ENCODE assay signal across 15 cellular contexts in genomic region chrX:19810809-19811208, GRCh38.
DNase-seq lines count a peak whose midpoint lies in the region; ATAC-seq and TF ChIP-seq lines count a peak whose summit lies in the region.
"Had no signal": no experiment of that assay in that cellular context is flagged by ENCODE, and none has a peak within 500 bp of the region (broad histone marks: within the 10 kb centered on the region; RNA-seq: fewer than 3 reads in every experiment).

No MANE protein-coding gene starts in this region.

- no peaks in the 10 kb centered on the region for H3K27me3 ChIP-seq in spleen (replicated peaks in 1 of 7)
- no peaks in the 10 kb centered on the region for H3K27me3 ChIP-seq in ovary
- no peaks in the 10 kb centered on the region for H3K27me3 ChIP-seq in adrenal gland

- H3K36me3 ChIP-seq in spleen: no peaks in the 10 kb centered on the region
- H3K36me3 ChIP-seq in ovary: no peaks in the 10 kb centered on the region
- no peaks in the 10 kb centered on the region for H3K36me3 ChIP-seq in adrenal gland (replicated peaks in 1 of 2)

- ATAC-seq in GM19452 (IDR thresholded peaks at IDR 0.05; ENCODE audit: unreplicated experiment): no peak
- ATAC-seq: WTC11 had no signal

- intact Hi-C loops in spleen (cut with DNase I; ENCODE audit: low total_unique reads): no loop called here
- intact Hi-C loops in ovary (cut with DNase I): no loop called here
- intact Hi-C loops in adrenal gland (cut with DNase I): no loop called here

- H3K4me3 ChIP-seq in fibroblast of mammary gland (ENCODE audit: control insufficient read depth, low read depth, low read length): no peak overlapping the region
- H3K4me3 ChIP-seq in spleen: no peak overlapping the region
- H3K4me3 ChIP-seq in ovary: no peak overlapping the region
- no peak overlapping the region for H3K4me3 ChIP-seq in adrenal gland

- TF ChIP-seq CTCF in fibroblast of mammary gland (conservative IDR thresholded peaks at IDR 0.05; ENCODE audit: control insufficient read depth, insufficient read depth, low read depth, low read length) (no peak), spleen (IDR thresholded peaks at IDR 0.05 in 8 of 11, conservative IDR thresholded peaks at IDR 0.05 in 3 of 11) (no peak), ovary (IDR thresholded peaks at IDR 0.05) (no peak), adrenal gland (IDR thresholded peaks at IDR 0.05) (no peak)

- H3K4me1 ChIP-seq in spleen (peaks cover 0 to 57% (median 22%) of the 10 kb centered on the region in 6 donors), ovary (ENCODE audit: insufficient read depth) (no peaks in the 10 kb centered on the region), adrenal gland (replicated peaks in 1 of 2) (no peaks in the 10 kb centered on the region)
- H3K4me1 ChIP-seq: parathyroid adenoma had no signal

- H3K27ac ChIP-seq in spleen (peak overlapping the region in 5 of 8 donors; percentile 9 to 70 (median 61)), ovary (no peak overlapping the region), adrenal gland (no peak overlapping the region)
- H3K27ac ChIP-seq: 22Rv1, parathyroid adenoma had no signal

- TF ChIP-seq EP300 in ovary (IDR thresholded peaks at IDR 0.05): no peak

- TF ChIP-seq POLR2A in spleen (IDR thresholded peaks at IDR 0.05) (no peak), ovary (IDR thresholded peaks at IDR 0.05) (no peak), adrenal gland (IDR thresholded peaks at IDR 0.05) (no peak)

- H3K9me3 ChIP-seq in spleen: no peaks in the 10 kb centered on the region
- no peaks in the 10 kb centered on the region for H3K9me3 ChIP-seq in ovary
- H3K9me3 ChIP-seq in adrenal gland (replicated peaks in 1 of 3): no peaks in the 10 kb centered on the region

- WGBS in spleen, 5 donors: 34 to 65% (median 48%) methylated on average over 5 of the region's 5 CpGs
- WGBS in ovary, 3 donors: 57 to 69% (median 62%) methylated on average over 5 of the region's 5 CpGs
- WGBS in adrenal gland, 4 donors: 49 to 61% (median 55%) methylated on average over 5 of the region's 5 CpGs

- DNase-seq in DMS 273 (lab: John Stamatoyannopoulos, UW; ENCODE audit: unreplicated experiment) (peak; percentile 27), DMS 273 treated with DMSO at 0.1 percent for 48 hours (lab: John Stamatoyannopoulos, UW) (no peak), RPMI7951 (ENCODE audit: low read depth) (peak; percentile 64), fibroblast of mammary gland (ENCODE audit: low read depth) (peak; percentile 75), spleen (no peak), ovary (no peak), adrenal gland (no peak)
- DNase-seq: activated gamma-delta T cell treated with Interleukin-2 at 50 U/mL for 16 hours, endodermal cell, kidney, NCI-H1105 had no signal

Comparison
In these comparisons a context has a peak if more than half of its experiments do, and no peak if none do; other contexts are left out.
1. DNase-seq: peak in DMS 273 (single experiment), RPMI7951 (single experiment) and fibroblast of mammary gland (single experiment); none in DMS 273 treated with DMSO at 0.1 percent for 48 hours (single experiment), spleen (single experiment), ovary (0 of 5) and adrenal gland (0 of 7).
2. H3K27ac ChIP-seq: peak in spleen (5 of 8); none in ovary (0 of 2) and adrenal gland (0 of 5).